8 cellular contexts compared by ENCODE assay signal in the genomic region with DNA sequence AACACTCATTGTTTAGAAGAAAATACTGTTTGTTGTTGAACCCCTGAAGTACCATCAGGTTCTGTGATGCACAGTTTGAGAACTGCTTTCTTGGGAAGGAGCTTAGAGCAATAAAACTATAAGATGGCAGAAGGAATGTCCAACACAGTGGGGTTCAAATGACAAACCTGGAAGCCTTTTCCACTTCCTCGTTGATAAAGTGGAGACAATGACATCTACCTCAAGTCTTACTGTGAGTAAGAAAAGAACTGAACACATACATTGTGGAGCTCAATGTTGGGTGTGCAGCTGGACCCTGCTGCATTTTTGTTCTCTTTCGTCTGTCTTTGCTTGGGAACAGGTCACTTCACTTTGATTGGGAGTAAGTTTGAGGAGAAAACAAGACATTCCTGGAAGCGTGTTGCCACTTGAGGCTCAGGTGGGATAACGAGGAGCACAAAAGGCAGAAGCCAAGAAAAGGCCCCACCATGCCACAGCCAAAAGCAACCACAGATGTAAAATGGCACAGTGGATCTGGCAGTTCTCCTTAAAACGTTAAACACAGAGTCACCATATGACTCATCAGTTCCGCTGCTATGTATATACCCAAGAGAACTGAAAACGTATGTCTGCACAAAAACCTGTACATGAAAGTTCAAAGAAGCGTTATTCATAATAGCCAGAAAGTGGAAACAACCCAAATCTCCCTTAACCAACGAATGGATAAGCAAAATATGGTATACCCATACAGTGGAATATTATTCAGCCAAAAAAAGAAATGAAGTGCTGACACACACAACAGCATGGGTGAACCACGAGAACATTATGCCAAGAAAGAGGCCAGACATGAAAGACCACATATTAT. TPM values are rescaled to one million over a fixed set of nuclear protein-coding genes. Genes with fewer than 3 reads are reported as not detected.
DNase-seq lines count a peak whose midpoint lies in the region; ATAC-seq lines count a peak whose summit lies in the region.

No MANE protein-coding gene starts in this region.

- peak overlapping the region; percentile 97 for H3K27ac Mint-ChIP-seq in activated CD4-positive, alpha-beta memory T cell treated with anti-CD3 and anti-CD28 coated beads, Interleukin-2, amount 10 ng/mL, durations not matched to agents 7 days and 5 days

- no peaks in the 10 kb centered on the region for H3K27me3 Mint-ChIP-seq in activated CD4-positive, alpha-beta memory T cell treated with anti-CD3 and anti-CD28 coated beads, Interleukin-2, amount 10 ng/mL, durations not matched to agents 7 days and 5 days

- H3K36me3 Mint-ChIP-seq in activated CD4-positive, alpha-beta memory T cell treated with anti-CD3 and anti-CD28 coated beads, Interleukin-2, amount 10 ng/mL, durations not matched to agents 7 days and 5 days (ENCODE audit: low read depth): peaks cover 45% of the 10 kb centered on the region

- H3K4me1 Mint-ChIP-seq in activated CD4-positive, alpha-beta memory T cell treated with anti-CD3 and anti-CD28 coated beads, Interleukin-2, amount 10 ng/mL, durations not matched to agents 7 days and 5 days: peaks cover 56% of the 10 kb centered on the region

- H3K9me3 Mint-ChIP-seq in activated CD4-positive, alpha-beta memory T cell treated with anti-CD3 and anti-CD28 coated beads, Interleukin-2, amount 10 ng/mL, durations not matched to agents 7 days and 5 days: no peaks in the 10 kb centered on the region

- POLR2A ChIA-PET in activated CD4-positive, alpha-beta memory T cell treated with anti-CD3 and anti-CD28 coated beads, Interleukin-2, amount 10 ng/mL, durations not matched to agents 7 days and 5 days (lab: Charles Lee): interaction anchor here (1.0 to 3.7 kb wide), 5 partner anchors 9 to 52 kb away, joined by 3 to 52 read pairs (median 5); partner anchors contain the start of gene SUB1

- CTCF ChIA-PET in activated CD4-positive, alpha-beta memory T cell treated with anti-CD3 and anti-CD28 coated beads, Interleukin-2, amount 10 ng/mL, durations not matched to agents 7 days and 5 days (lab: Charles Lee): interaction anchor here (1.2 to 1.8 kb wide), 4 partner anchors 11 to 53 kb away, joined by 5 to 7 read pairs (median 6); partner anchors contain the start of gene SUB1

- peak; percentile 82 for DNase-seq in CD1c-positive myeloid dendritic cell (ENCODE audit: extremely low spot score)
- DNase-seq in activated CD4-positive, alpha-beta memory T cell treated with anti-CD3 and anti-CD28 coated beads, Interleukin-2, amount 10 ng/mL, durations not matched to agents 7 days and 5 days: peak; percentile 68
- DNase-seq in NCI-H2227 (lab: John Stamatoyannopoulos, UW; ENCODE audit: unreplicated experiment): no peak
- DNase-seq in COLO668 (lab: John Stamatoyannopoulos, UW; ENCODE audit: unreplicated experiment): no peak
- DNase-seq in OCI-M2 (lab: John Stamatoyannopoulos, UW; ENCODE audit: unreplicated experiment): no peak
- DNase-seq in NCI-H2227 treated with DMSO at 0.1 percent for 48 hours (lab: John Stamatoyannopoulos, UW): no peak

- H3K4me3 Mint-ChIP-seq in activated CD4-positive, alpha-beta memory T cell treated with anti-CD3 and anti-CD28 coated beads, Interleukin-2, amount 10 ng/mL, durations not matched to agents 7 days and 5 days: peak overlapping the region; percentile 4

- ATAC-seq in GM19372 (IDR thresholded peaks at IDR 0.05; ENCODE audit: low read depth, unreplicated experiment) (peak; percentile 72), HG03159 (IDR thresholded peaks at IDR 0.05; ENCODE audit: unreplicated experiment) (peak; percentile 73)

RNA-seq across cellular contexts. Expression of gene SUB1, which starts 42.9 kb away (rescaled TPM):
- 100 to 1,000 TPM; 603 to 618 TPM for total RNA-seq in activated CD4-positive, alpha-beta memory T cell treated with anti-CD3 and anti-CD28 coated beads, Interleukin-2, amount 10 ng/mL, durations not matched to agents 7 days and 5 days

Comparison
In these comparisons a context has a peak if more than half of its experiments do, and no peak if none do; other contexts are left out.
1. DNase-seq: peak in CD1c-positive myeloid dendritic cell (single experiment) and activated CD4-positive, alpha-beta memory T cell treated with anti-CD3 and anti-CD28 coated beads, Interleukin-2, amount 10 ng/mL, durations not matched to agents 7 days and 5 days (single experiment); none in NCI-H2227 (single experiment), COLO668 (single experiment), OCI-M2 (single experiment) and NCI-H2227 treated with DMSO at 0.1 percent for 48 hours (single experiment).